1 cellular context compared by ENCODE assay signal in the genomic region with DNA sequence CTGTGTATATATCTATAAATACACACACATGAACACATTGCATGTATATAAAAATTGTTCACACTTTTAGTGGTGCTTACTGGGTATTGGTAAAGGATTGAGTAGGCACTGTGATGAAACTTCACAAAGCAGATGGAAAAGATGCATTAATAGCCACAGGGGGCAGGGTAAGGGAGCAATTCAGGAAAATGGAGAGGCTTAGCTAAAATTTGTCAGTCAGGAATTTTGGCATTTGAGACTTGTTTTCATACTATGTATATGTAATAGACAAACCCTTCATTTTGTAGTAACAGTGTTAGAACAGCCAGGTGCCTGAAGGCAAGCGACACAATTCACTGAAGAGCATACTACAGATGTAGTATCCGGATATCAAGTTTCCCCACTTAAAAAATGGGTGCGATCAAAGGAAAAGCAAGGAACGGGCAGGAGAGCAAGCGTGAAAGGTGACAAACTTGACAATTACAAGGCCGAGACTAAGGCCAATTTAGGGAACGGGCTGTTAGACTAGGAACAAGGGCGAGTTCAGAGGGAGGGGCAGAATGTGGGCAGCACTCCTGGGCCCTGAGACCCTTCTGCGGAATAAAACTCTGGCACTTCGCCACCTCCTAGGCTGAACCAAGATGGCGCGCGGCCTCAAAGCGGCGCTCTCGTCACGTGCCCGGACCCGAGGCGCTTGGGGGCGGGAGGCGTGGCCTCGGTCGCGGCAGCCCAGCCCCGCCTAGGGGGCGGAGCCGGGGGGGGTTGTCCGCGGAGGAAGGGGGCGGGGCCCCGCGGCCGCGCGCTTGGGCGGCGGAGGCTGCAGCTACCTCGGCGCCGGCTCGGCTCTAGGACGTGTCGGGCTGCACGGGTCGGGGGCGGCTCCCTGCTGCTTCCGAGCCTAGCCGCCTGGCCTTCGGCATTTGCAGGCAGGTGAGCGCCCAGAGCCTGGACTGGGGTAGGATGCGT.
TF ChIP-seq lines count a peak whose summit lies in the region.

A gene (plus strand): TSS at position 771 of the 945 bp plus-strand sequence. CDS start 12,518 bp downstream, outside the sequence.

TF ChIP-seq in GM23338, 12 proteins besides CTCF, POLR2A, EP300 and RAD21 (continued from another document):
- TF ChIP-seq, protein P1, sequence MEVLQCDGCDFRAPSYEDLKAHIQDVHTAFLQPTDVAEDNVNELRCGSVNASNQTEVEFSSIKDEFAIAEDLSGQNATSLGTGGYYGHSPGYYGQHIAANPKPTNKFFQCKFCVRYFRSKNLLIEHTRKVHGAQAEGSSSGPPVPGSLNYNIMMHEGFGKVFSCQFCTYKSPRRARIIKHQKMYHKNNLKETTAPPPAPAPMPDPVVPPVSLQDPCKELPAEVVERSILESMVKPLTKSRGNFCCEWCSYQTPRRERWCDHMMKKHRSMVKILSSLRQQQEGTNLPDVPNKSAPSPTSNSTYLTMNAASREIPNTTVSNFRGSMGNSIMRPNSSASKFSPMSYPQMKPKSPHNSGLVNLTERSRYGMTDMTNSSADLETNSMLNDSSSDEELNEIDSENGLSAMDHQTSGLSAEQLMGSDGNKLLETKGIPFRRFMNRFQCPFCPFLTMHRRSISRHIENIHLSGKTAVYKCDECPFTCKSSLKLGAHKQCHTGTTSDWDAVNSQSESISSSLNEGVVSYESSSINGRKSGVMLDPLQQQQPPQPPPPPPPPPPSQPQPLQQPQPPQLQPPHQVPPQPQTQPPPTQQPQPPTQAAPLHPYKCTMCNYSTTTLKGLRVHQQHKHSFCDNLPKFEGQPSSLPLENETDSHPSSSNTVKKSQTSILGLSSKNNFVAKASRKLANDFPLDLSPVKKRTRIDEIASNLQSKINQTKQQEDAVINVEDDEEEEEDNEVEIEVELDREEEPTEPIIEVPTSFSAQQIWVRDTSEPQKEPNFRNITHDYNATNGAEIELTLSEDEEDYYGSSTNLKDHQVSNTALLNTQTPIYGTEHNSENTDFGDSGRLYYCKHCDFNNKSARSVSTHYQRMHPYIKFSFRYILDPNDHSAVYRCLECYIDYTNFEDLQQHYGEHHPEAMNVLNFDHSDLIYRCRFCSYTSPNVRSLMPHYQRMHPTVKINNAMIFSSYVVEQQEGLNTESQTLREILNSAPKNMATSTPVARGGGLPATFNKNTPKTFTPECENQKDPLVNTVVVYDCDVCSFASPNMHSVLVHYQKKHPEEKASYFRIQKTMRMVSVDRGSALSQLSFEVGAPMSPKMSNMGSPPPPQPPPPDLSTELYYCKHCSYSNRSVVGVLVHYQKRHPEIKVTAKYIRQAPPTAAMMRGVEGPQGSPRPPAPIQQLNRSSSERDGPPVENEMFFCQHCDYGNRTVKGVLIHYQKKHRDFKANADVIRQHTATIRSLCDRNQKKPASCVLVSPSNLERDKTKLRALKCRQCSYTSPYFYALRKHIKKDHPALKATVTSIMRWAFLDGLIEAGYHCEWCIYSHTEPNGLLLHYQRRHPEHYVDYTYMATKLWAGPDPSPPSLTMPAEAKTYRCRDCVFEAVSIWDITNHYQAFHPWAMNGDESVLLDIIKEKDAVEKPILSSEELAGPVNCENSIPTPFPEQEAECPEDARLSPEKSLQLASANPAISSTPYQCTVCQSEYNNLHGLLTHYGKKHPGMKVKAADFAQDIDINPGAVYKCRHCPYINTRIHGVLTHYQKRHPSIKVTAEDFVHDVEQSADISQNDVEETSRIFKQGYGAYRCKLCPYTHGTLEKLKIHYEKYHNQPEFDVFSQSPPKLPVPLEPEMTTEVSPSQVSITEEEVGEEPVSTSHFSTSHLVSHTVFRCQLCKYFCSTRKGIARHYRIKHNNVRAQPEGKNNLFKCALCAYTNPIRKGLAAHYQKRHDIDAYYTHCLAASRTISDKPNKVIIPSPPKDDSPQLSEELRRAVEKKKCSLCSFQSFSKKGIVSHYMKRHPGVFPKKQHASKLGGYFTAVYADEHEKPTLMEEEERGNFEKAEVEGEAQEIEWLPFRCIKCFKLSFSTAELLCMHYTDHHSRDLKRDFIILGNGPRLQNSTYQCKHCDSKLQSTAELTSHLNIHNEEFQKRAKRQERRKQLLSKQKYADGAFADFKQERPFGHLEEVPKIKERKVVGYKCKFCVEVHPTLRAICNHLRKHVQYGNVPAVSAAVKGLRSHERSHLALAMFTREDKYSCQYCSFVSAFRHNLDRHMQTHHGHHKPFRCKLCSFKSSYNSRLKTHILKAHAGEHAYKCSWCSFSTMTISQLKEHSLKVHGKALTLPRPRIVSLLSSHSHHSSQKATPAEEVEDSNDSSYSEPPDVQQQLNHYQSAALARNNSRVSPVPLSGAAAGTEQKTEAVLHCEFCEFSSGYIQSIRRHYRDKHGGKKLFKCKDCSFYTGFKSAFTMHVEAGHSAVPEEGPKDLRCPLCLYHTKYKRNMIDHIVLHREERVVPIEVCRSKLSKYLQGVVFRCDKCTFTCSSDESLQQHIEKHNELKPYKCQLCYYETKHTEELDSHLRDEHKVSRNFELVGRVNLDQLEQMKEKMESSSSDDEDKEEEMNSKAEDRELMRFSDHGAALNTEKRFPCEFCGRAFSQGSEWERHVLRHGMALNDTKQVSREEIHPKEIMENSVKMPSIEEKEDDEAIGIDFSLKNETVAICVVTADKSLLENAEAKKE (CRISPR knock-in tag; IDR thresholded peaks at IDR 0.05), result no peak
- no peak for TF ChIP-seq EZH2phosphoT487 (IDR thresholded peaks at IDR 0.05; ENCODE audit: unreplicated experiment)
- no peak for TF ChIP-seq STAT1 (IDR thresholded peaks at IDR 0.05; ENCODE audit: unreplicated experiment)
- peak; percentile 91; the same call in 1 of the 2 replicates for TF ChIP-seq ZNF114 (CRISPR knock-in tag; IDR thresholded peaks at IDR 0.05)
- TF ChIP-seq, protein P2, sequence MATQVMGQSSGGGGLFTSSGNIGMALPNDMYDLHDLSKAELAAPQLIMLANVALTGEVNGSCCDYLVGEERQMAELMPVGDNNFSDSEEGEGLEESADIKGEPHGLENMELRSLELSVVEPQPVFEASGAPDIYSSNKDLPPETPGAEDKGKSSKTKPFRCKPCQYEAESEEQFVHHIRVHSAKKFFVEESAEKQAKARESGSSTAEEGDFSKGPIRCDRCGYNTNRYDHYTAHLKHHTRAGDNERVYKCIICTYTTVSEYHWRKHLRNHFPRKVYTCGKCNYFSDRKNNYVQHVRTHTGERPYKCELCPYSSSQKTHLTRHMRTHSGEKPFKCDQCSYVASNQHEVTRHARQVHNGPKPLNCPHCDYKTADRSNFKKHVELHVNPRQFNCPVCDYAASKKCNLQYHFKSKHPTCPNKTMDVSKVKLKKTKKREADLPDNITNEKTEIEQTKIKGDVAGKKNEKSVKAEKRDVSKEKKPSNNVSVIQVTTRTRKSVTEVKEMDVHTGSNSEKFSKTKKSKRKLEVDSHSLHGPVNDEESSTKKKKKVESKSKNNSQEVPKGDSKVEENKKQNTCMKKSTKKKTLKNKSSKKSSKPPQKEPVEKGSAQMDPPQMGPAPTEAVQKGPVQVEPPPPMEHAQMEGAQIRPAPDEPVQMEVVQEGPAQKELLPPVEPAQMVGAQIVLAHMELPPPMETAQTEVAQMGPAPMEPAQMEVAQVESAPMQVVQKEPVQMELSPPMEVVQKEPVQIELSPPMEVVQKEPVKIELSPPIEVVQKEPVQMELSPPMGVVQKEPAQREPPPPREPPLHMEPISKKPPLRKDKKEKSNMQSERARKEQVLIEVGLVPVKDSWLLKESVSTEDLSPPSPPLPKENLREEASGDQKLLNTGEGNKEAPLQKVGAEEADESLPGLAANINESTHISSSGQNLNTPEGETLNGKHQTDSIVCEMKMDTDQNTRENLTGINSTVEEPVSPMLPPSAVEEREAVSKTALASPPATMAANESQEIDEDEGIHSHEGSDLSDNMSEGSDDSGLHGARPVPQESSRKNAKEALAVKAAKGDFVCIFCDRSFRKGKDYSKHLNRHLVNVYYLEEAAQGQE (IDR thresholded peaks at IDR 0.05; ENCODE audit: unreplicated experiment), result no peak
- peak; percentile 66 for TF ChIP-seq POLR2AphosphoS5 (IDR thresholded peaks at IDR 0.05; ENCODE audit: low read depth)
